Comparison of ENCODE assay signal across 34 cellular contexts in genomic region chr13:42709276-42709675, GRCh38.
"Had no signal": no experiment of that assay in that cellular context is flagged by ENCODE, and none has a peak within 500 bp of the region (broad histone marks: within the 10 kb centered on the region; RNA-seq: fewer than 3 reads in every experiment).

No MANE protein-coding gene starts in this region.

- H3K4me3 ChIP-seq: cardiac muscle cell, MG63, PC-9, SJCRH30, SK-N-MC had no signal

- H3K9me3 ChIP-seq: MG63, SJCRH30 had no signal

- DNase-seq: activated CD4-positive, alpha-beta T cell treated with anti-CD3 and anti-CD28 coated beads, Interleukin-2, amount 10 ng/mL, durations not matched to agents 24 days and 14 days; activated CD4-positive, alpha-beta T cell treated with anti-CD3 and anti-CD28 coated beads, Interleukin-2, amount 50 U/mL, for 4 hours; activated CD8-positive, alpha-beta T cell treated with anti-CD3 and anti-CD28 coated beads for 36 hours; activated effector memory CD4-positive, alpha-beta T cell treated with anti-CD3 and anti-CD28 coated beads, Interleukin-2, amount 50 U/mL, for 16 hours; activated naive CD4-positive, alpha-beta T cell; activated naive CD4-positive, alpha-beta T cell treated with anti-CD3 and anti-CD28 coated beads, Interleukin-2, amount 50 U/mL, for 16 hours; activated naive CD8-positive, alpha-beta T cell treated with anti-CD3 and anti-CD28 coated beads for 36 hours; activated T-cell treated with anti-CD3 and anti-CD28 coated beads, Interleukin-2, amount 50 U/mL, for 1 hour; activated T-cell treated with anti-CD3 and anti-CD28 coated beads, Interleukin-2, amount 50 U/mL, for 72 hours; amniotic stem cell; aorta; brain microvascular endothelial cell; Kasumi-1; KG1; MG63; NCI-H1048; NCI-H1105 treated with DMSO at 0.1 percent for 48 hours; NCI-H1436; NCI-H1694; NCI-H2029; NCI-H2107; NCI-H2171; NCI-H510A; NCI-H526; NCI-H748 treated with DMSO at 0.1 percent for 48 hours; NK-92 treated with Interleukin-12 subunit alpha and Interleukin-12 subunit beta, amount 100 ng/mL, for 24 hours; PC-9; SHP77; SJCRH30; T1000 had no signal

- H3K27ac ChIP-seq: brain microvascular endothelial cell, cardiac muscle cell, PC-9, SJCRH30, SK-N-MC had no signal

- H3K36me3 ChIP-seq: brain microvascular endothelial cell, cardiac muscle cell, MG63, SJCRH30 had no signal

- H3K4me1 ChIP-seq: SJCRH30 had no signal

- ATAC-seq: activated CD8-positive, alpha-beta T cell treated with anti-CD3 and anti-CD28 coated beads for 36 hours; activated T-cell treated with anti-CD3 and anti-CD28 coated beads, Interleukin-2, amount 50 U/mL, for 72 hours; activated T-helper 17 cell treated with anti-CD3 and anti-CD28 coated beads, Interleukin-2, amount 50 U/mL, for 72 hours had no signal

- FAIRE-seq: RCC 7860 had no signal

- H3K27me3 ChIP-seq: brain microvascular endothelial cell, cardiac muscle cell, MG63, SJCRH30 had no signal
